Comparison of ENCODE assay signal across 8 cellular contexts in genomic region chr20:37095108-37095608, GRCh38. TPM values are rescaled to one million over a fixed set of nuclear protein-coding genes. Genes with fewer than 3 reads are reported as not detected.
DNase-seq lines count a peak whose midpoint lies in the region; ATAC-seq lines count a peak whose summit lies in the region.

No MANE protein-coding gene starts in this region.

- H3K9me3 Mint-ChIP-seq in activated naive CD8-positive, alpha-beta T cell treated with anti-CD3 and anti-CD28 coated beads, Interleukin-2, amount 50 U/mL, for 24 hours, result no peaks in the 10 kb centered on the region

- H3K27me3 Mint-ChIP-seq in activated naive CD8-positive, alpha-beta T cell treated with anti-CD3 and anti-CD28 coated beads, Interleukin-2, amount 50 U/mL, for 24 hours, result no peaks in the 10 kb centered on the region

- H3K27me3 ChIP-seq in iPS-18a (ENCODE audit: control insufficient read depth, insufficient read depth, low read length), result no peaks in the 10 kb centered on the region

- no peaks in the 10 kb centered on the region for H3K9me3 ChIP-seq in iPS-18a (ENCODE audit: control insufficient read depth, low read depth, low read length)

- peak overlapping the region; percentile 87 for H3K4me3 ChIP-seq in iPS-18a (ENCODE audit: low read length)

- H3K4me1 ChIP-seq in iPS-18a (ENCODE audit: control insufficient read depth, low read depth, low read length), result peaks cover 12% of the 10 kb centered on the region

- peak overlapping the region; percentile 98 for H3K4me3 Mint-ChIP-seq in activated naive CD8-positive, alpha-beta T cell treated with anti-CD3 and anti-CD28 coated beads, Interleukin-2, amount 50 U/mL, for 24 hours

- peak overlapping the region; percentile 98 for H3K27ac Mint-ChIP-seq in activated naive CD8-positive, alpha-beta T cell treated with anti-CD3 and anti-CD28 coated beads, Interleukin-2, amount 50 U/mL, for 24 hours

- peaks cover 35% of the 10 kb centered on the region for H3K36me3 Mint-ChIP-seq in activated naive CD8-positive, alpha-beta T cell treated with anti-CD3 and anti-CD28 coated beads, Interleukin-2, amount 50 U/mL, for 24 hours (ENCODE audit: low read depth)

- peaks cover 35% of the 10 kb centered on the region for H3K4me1 Mint-ChIP-seq in activated naive CD8-positive, alpha-beta T cell treated with anti-CD3 and anti-CD28 coated beads, Interleukin-2, amount 50 U/mL, for 24 hours

- peak overlapping the region; percentile 98 for H3K9ac ChIP-seq in iPS-18a (ENCODE audit: low read length)

- ATAC-seq in HG02981 (IDR thresholded peaks at IDR 0.05; ENCODE audit: unreplicated experiment), result peak; percentile 21
- peak; percentile 41 for ATAC-seq in activated naive CD8-positive, alpha-beta T cell treated with anti-CD3 and anti-CD28 coated beads, Interleukin-2, amount 50 U/mL, for 24 hours

- DNase-seq in NK-92 treated with Interleukin-12 subunit alpha and Interleukin-12 subunit beta, amount 100 ng/mL, for 24 hours (lab: John Stamatoyannopoulos, UW), result peak; percentile 47
- DNase-seq in NK-92 (lab: John Stamatoyannopoulos, UW; ENCODE audit: unreplicated experiment), result no peak
- peak; percentile 37 for DNase-seq in RPMI7951 (ENCODE audit: low read depth)
- no peak for DNase-seq in activated naive CD8-positive, alpha-beta T cell treated with anti-CD3 and anti-CD28 coated beads, Interleukin-2, amount 50 U/mL, for 24 hours
- DNase-seq in stimulated activated CD4-positive, alpha-beta T cell treated with anti-CD3 and anti-CD28 coated beads, Interleukin-12 subunit alpha, Interleukin-12 subunit beta, amount 100 ng/mL, for 4 hours, result peak; percentile 21
- no peak for DNase-seq in cerebellar nuclear complex (lab: John Stamatoyannopoulos, UW)

- H3K36me3 ChIP-seq in iPS-18a (ENCODE audit: control insufficient read depth, low read depth, low read length), result peaks cover 7% of the 10 kb centered on the region

- peak overlapping the region; percentile 97 for H3K27ac ChIP-seq in iPS-18a (ENCODE audit: low read length)

RNA-seq across cellular contexts. Expression of gene RBL1, which starts 0.6 kb away (rescaled TPM):
- total RNA-seq in RPMI7951 (2014; rRNA removed; shearing (Covaris generic)), result 34.6 and 36.5 TPM in 2 replicates

Comparison
In these comparisons a context has a peak if more than half of its experiments do, and no peak if none do; other contexts are left out.
1. DNase-seq: peak in NK-92 treated with Interleukin-12 subunit alpha and Interleukin-12 subunit beta, amount 100 ng/mL, for 24 hours (single experiment), RPMI7951 (single experiment) and stimulated activated CD4-positive, alpha-beta T cell treated with anti-CD3 and anti-CD28 coated beads, Interleukin-12 subunit alpha, Interleukin-12 subunit beta, amount 100 ng/mL, for 4 hours (single experiment); none in NK-92 (single experiment), activated naive CD8-positive, alpha-beta T cell treated with anti-CD3 and anti-CD28 coated beads, Interleukin-2, amount 50 U/mL, for 24 hours (single experiment) and cerebellar nuclear complex (0 of 2).